In genomic region chr12:26795899-26796298, GRCh38 we compare ENCODE assay signal across 20 cellular contexts. TPM values are rescaled to one million over a fixed set of nuclear protein-coding genes. Genes with fewer than 3 reads are reported as not detected.
DNase-seq lines count a peak whose midpoint lies in the region; TF ChIP-seq lines count a peak whose summit lies in the region.
"Had no signal": no experiment of that assay in that cellular context is flagged by ENCODE, and none has a peak within 500 bp of the region (broad histone marks: within the 10 kb centered on the region; RNA-seq: fewer than 3 reads in every experiment).

No MANE protein-coding gene starts in this region.

- H3K36me3 ChIP-seq in prostate gland: no peaks in the 10 kb centered on the region
- H3K36me3 ChIP-seq: Peyer's patch, SJSA1 had no signal

- TF ChIP-seq POLR2A in prostate gland (IDR thresholded peaks at IDR 0.05): no peak

- H3K9me3 ChIP-seq in prostate gland: no peaks in the 10 kb centered on the region
- H3K9me3 ChIP-seq: Peyer's patch, SJSA1 had no signal

- no peak overlapping the region for H3K4me3 ChIP-seq in prostate gland
- H3K4me3 ChIP-seq: BLaER1 treated with 17β-estradiol and CSF1 and Interleukin-3, amounts not matched to agents 10 nM and 100 nM; Peyer's patch; SJSA1 had no signal

- DNase-seq in NCI-H748 (lab: John Stamatoyannopoulos, UW; ENCODE audit: unreplicated experiment) (peak; percentile 50), NCI-H748 treated with DMSO at 0.1 percent for 48 hours (lab: John Stamatoyannopoulos, UW) (no peak), DMS153 treated with DMSO at 0.1 percent for 48 hours (lab: John Stamatoyannopoulos, UW; ENCODE audit: unreplicated experiment) (peak; percentile 12), NCI-H510A (lab: John Stamatoyannopoulos, UW) (peak; percentile 16), prostate gland (ENCODE audit: low spot score) (peak; percentile 55), NCI-H2081 treated with DMSO at 0.1 percent for 48 hours (lab: John Stamatoyannopoulos, UW) (no peak), AG08395 (ENCODE audit: low spot score) (no peak)
- no peak for DNase-seq in activated CD4-positive, alpha-beta T cell treated with anti-CD3 and anti-CD28 coated beads, Interleukin-2, amount 50 U/mL, for 48 hours
- DNase-seq: Calu3; CD4-positive, alpha-beta memory T cell; DMS79; Kasumi-1; NCI-H1048; NCI-H1694 treated with DMSO at 0.1 percent for 48 hours; NCI-H2107; NCI-H345; Peyer's patch; T-helper 1 cell had no signal

- 83% methylated on average over 3 of the region's 3 CpGs for WGBS in prostate gland

- intact Hi-C loops in prostate gland (cut with DNase I): no loop called here

- no peak for TF ChIP-seq CTCF in prostate gland (IDR thresholded peaks at IDR 0.05)

- H3K27me3 ChIP-seq in prostate gland (replicated peaks; ENCODE audit: insufficient read depth): no peaks in the 10 kb centered on the region
- H3K27me3 ChIP-seq: BLaER1 treated with 17β-estradiol and CSF1 and Interleukin-3, amounts not matched to agents 10 nM and 100 nM; Peyer's patch; SJSA1 had no signal

- H3K27ac ChIP-seq in prostate gland: peak overlapping the region in 1 of 2 donors; percentile 50
- H3K27ac ChIP-seq: BLaER1 treated with 17β-estradiol and CSF1 and Interleukin-3, amounts not matched to agents 10 nM and 100 nM; Peyer's patch; SJSA1 had no signal

- H3K4me1 ChIP-seq in prostate gland (replicated peaks): peaks cover 7% of the 10 kb centered on the region

RNA-seq across cellular contexts. Expression of gene ITPR2, which starts 37.1 kb away (rescaled TPM):
- total RNA-seq in prostate gland: 10 to 100 TPM; 30.0 to 44.4 TPM

Comparison
In these comparisons a context has a peak if more than half of its experiments do, and no peak if none do; other contexts are left out.
1. DNase-seq: peak in NCI-H748 (single experiment), DMS153 treated with DMSO at 0.1 percent for 48 hours (single experiment), NCI-H510A (single experiment) and prostate gland (single experiment); none in NCI-H748 treated with DMSO at 0.1 percent for 48 hours (single experiment), NCI-H2081 treated with DMSO at 0.1 percent for 48 hours (single experiment), activated CD4-positive, alpha-beta T cell treated with anti-CD3 and anti-CD28 coated beads, Interleukin-2, amount 50 U/mL, for 48 hours (0 of 2) and AG08395 (single experiment).